In the genomic region with DNA sequence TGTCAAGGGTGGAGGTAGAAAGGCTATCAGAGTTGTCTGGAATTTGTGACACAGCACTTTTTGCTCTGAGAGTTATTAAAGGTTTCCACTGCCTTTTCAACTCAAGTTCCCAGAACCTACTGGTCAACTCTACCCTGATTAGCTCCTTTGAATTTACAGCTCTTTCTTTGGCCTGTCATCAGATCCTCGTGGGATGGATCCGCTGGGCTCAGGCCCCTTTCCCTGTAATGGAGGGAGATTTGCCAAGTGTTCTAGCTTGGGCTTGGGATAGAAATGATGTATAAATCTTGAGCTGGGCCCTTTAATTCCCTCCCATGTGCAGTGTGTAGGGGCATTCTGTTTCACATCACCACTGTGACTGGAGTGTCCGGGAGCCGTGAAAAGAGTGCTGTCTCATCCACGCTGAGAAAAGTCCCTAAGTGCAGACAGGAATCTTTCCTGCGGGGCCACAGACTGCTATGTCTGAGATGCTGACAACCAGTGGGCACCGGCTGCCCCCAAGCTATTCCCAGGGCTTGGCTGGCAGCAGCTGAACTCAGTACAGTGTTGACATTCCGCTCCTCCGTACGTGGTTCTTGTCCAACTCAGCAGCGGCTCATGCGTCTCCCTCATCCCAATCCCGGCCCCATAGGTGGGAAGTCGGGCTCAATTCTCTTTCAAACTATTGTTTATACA, we compare ENCODE assay signal across 27 cellular contexts. TPM values are rescaled to one million over a fixed set of nuclear protein-coding genes. Genes with fewer than 3 reads are reported as not detected.
DNase-seq lines count a peak whose midpoint lies in the region; ATAC-seq and TF ChIP-seq lines count a peak whose summit lies in the region.
"Had no signal": no experiment of that assay in that cellular context is flagged by ENCODE, and none has a peak within 500 bp of the region (broad histone marks: within the 10 kb centered on the region; RNA-seq: fewer than 3 reads in every experiment).

No MANE protein-coding gene starts in this region.

- no peak for TF ChIP-seq EP300 in upper lobe of left lung (IDR thresholded peaks at IDR 0.05)

- peak overlapping the region; percentile 76 for H3K27ac ChIP-seq in cardiac muscle cell
- peak overlapping the region; percentile 18 for H3K27ac ChIP-seq in mesodermal cell (ENCODE audit: low read depth, low read length, severe bottlenecking)
- no peak overlapping the region for H3K27ac ChIP-seq in upper lobe of left lung
- H3K27ac ChIP-seq: body of pancreas, esophagus squamous epithelium, gastroesophageal sphincter, SJCRH30, skin epidermis had no signal

- POLR2A ChIA-PET in WTC11 (lab: Charles Lee): no interaction called here

- peaks cover 6% of the 10 kb centered on the region; the same call in 1 of the 2 replicates for H3K9me3 Mint-ChIP-seq in WTC11

- H3K9me3 ChIP-seq in cardiac muscle cell (ENCODE audit: low read depth): no peaks in the 10 kb centered on the region
- H3K9me3 ChIP-seq in mesodermal cell (ENCODE audit: control insufficient read depth, low read length): no peaks in the 10 kb centered on the region
- H3K9me3 ChIP-seq in upper lobe of left lung: no peaks in the 10 kb centered on the region
- H3K9me3 ChIP-seq: body of pancreas, esophagus squamous epithelium, gastroesophageal sphincter, SJCRH30 had no signal

- intact Hi-C loops in Right ventricle myocardium inferior (cut with DNase I): no loop called here

- CTCF ChIA-PET in WTC11 (lab: Charles Lee): interaction anchor here (0.7 to 1.3 kb wide), 2 partner anchors 47 to 203 kb away, joined by 3 read pairs; a partner anchor contains a TSS

- peaks cover 23% of the 10 kb centered on the region for H3K4me1 Mint-ChIP-seq in WTC11
- H3K4me1 Mint-ChIP-seq: activated CD4-positive, alpha-beta T cell treated with anti-CD3 and anti-CD28 coated beads, Interleukin-2, amount 10 ng/mL, durations not matched to agents 7 days and 5 days; stimulated activated memory B cell treated with anti-CD40 and anti-IgM and Interleukin-4, amounts not matched to agents 10 μg/mL and 1 μg/mL and 100 μg/mL, for 72 hours; T-helper 17 cell had no signal

- H3K27me3 ChIP-seq in cardiac muscle cell (no peaks in the 10 kb centered on the region), upper lobe of left lung (no peaks in the 10 kb centered on the region)
- H3K27me3 ChIP-seq: body of pancreas, esophagus squamous epithelium, SJCRH30 had no signal

- H3K36me3 ChIP-seq in cardiac muscle cell: no peaks in the 10 kb centered on the region
- H3K36me3 ChIP-seq in mesodermal cell (ENCODE audit: control insufficient read depth, insufficient read depth, low read length): no peaks in the 10 kb centered on the region
- no peaks in the 10 kb centered on the region for H3K36me3 ChIP-seq in upper lobe of left lung
- H3K36me3 ChIP-seq: esophagus squamous epithelium, gastroesophageal sphincter, SJCRH30 had no signal

- 90% methylated on average over 12 of the region's 14 CpGs for WGBS in mesodermal cell (ENCODE audit: insufficient coverage in 2 of 2), 2 experiments
- 37 to 43% methylated on average over 14 of the region's 14 CpGs for WGBS in upper lobe of left lung, 2 donors

- H3K4me3 ChIP-seq in cardiac muscle cell (no peak overlapping the region), mesodermal cell (ENCODE audit: extremely low read depth, insufficient read depth, low read length, poor library complexity, severe bottlenecking) (no peak overlapping the region), upper lobe of left lung (peak overlapping the region in 3 of 4 donors; percentile 8 to 19 (median 19))
- H3K4me3 ChIP-seq: body of pancreas, gastroesophageal sphincter, SJCRH30 had no signal

- no peak for TF ChIP-seq POLR2A in upper lobe of left lung (IDR thresholded peaks at IDR 0.05)

- ATAC-seq in Right ventricle myocardium inferior (no peak), WTC11 (peak; percentile 61), upper lobe of left lung (ENCODE audit: low FRiP score in 2 of 2) (peak in 1 of 2 donors; percentile 16)
- ATAC-seq: body of pancreas; effector memory CD8-positive, alpha-beta T cell; gastroesophageal sphincter; Panc1; stimulated activated memory B cell treated with anti-CD40 and anti-IgM and Interleukin-4, amounts not matched to agents 10 μg/mL and 1 μg/mL and 100 μg/mL, for 72 hours; T-helper 17 cell had no signal

- DNase-seq in cardiac muscle cell (ENCODE audit: low read depth in 1 of 2, low spot score in 1 of 2) (peak; percentile 3 to 61), Right ventricle myocardium inferior (ENCODE audit: missing footprints) (no peak), WTC11 (ENCODE audit: low spot score) (no peak), upper lobe of left lung (no peak), NCI-H1417 treated with DMSO at 0.1 percent for 48 hours (lab: John Stamatoyannopoulos, UW) (no peak), HUDEP-2 (lab: John Stamatoyannopoulos, UW; ENCODE audit: unreplicated experiment in 76 of 76) (no peak)
- DNase-seq in activated CD8-positive, alpha-beta memory T cell treated with anti-CD3 and anti-CD28 coated beads for 24 hours: no peak
- DNase-seq: activated CD4-positive, alpha-beta T cell treated with anti-CD3 and anti-CD28 coated beads, Interleukin-2, amount 10 ng/mL, durations not matched to agents 7 days and 5 days; activated effector memory CD4-positive, alpha-beta T cell treated with anti-CD3 and anti-CD28 coated beads, Interleukin-2, amount 50 U/mL, for 16 hours; DMS79 treated with DMSO at 0.1 percent for 48 hours; effector memory CD8-positive, alpha-beta T cell; esophagus squamous epithelium; kidney glomerular epithelial cell; NCI-H1092; NCI-H1930; NCI-H446; SJCRH30; T-helper 17 cell had no signal

- no peaks in the 10 kb centered on the region; the same call in 1 of the 2 replicates for H3K27me3 Mint-ChIP-seq in WTC11 (ENCODE audit: low read depth)
- H3K27me3 Mint-ChIP-seq: activated CD4-positive, alpha-beta T cell treated with anti-CD3 and anti-CD28 coated beads, Interleukin-2, amount 10 ng/mL, durations not matched to agents 7 days and 5 days; effector memory CD8-positive, alpha-beta T cell; stimulated activated memory B cell treated with anti-CD40 and anti-IgM and Interleukin-4, amounts not matched to agents 10 μg/mL and 1 μg/mL and 100 μg/mL, for 72 hours; T-helper 17 cell had no signal

- H3K27ac Mint-ChIP-seq in WTC11: no peak overlapping the region
- H3K27ac Mint-ChIP-seq: activated CD4-positive, alpha-beta T cell treated with anti-CD3 and anti-CD28 coated beads, Interleukin-2, amount 10 ng/mL, durations not matched to agents 7 days and 5 days; effector memory CD8-positive, alpha-beta T cell; progenitor cell of endocrine pancreas; stimulated activated memory B cell treated with anti-CD40 and anti-IgM and Interleukin-4, amounts not matched to agents 10 μg/mL and 1 μg/mL and 100 μg/mL, for 72 hours; T-helper 17 cell had no signal

- TF ChIP-seq CTCF in cardiac muscle cell (IDR thresholded peaks at IDR 0.05; ENCODE audit: low read depth, low read length) (no peak), WTC11 (IDR thresholded peaks at IDR 0.05) (no peak), upper lobe of left lung (IDR thresholded peaks at IDR 0.05) (no peak)

- H3K4me3 Mint-ChIP-seq in WTC11: no peak overlapping the region
- H3K4me3 Mint-ChIP-seq: activated CD4-positive, alpha-beta T cell treated with anti-CD3 and anti-CD28 coated beads, Interleukin-2, amount 10 ng/mL, durations not matched to agents 7 days and 5 days; effector memory CD8-positive, alpha-beta T cell; neural crest cell; stimulated activated memory B cell treated with anti-CD40 and anti-IgM and Interleukin-4, amounts not matched to agents 10 μg/mL and 1 μg/mL and 100 μg/mL, for 72 hours; T-helper 17 cell had no signal

- H3K4me1 ChIP-seq in cardiac muscle cell (ENCODE audit: low read depth) (peaks cover 3% of the 10 kb centered on the region), mesodermal cell (ENCODE audit: control insufficient read depth, insufficient read depth, low read length, poor library complexity, severe bottlenecking) (peaks cover 3% of the 10 kb centered on the region), upper lobe of left lung (peaks cover 0 to 6% (median 0%) of the 10 kb centered on the region in 4 donors)
- H3K4me1 ChIP-seq: body of pancreas, gastroesophageal sphincter, SJCRH30 had no signal

- no peaks in the 10 kb centered on the region for H3K36me3 Mint-ChIP-seq in WTC11
- H3K36me3 Mint-ChIP-seq: stimulated activated memory B cell treated with anti-CD40 and anti-IgM and Interleukin-4, amounts not matched to agents 10 μg/mL and 1 μg/mL and 100 μg/mL, for 72 hours had no signal

TF ChIP-seq in WTC11, 78 proteins besides CTCF, POLR2A, EP300 and RAD21 (continues in another document):
- no peak for TF ChIP-seq ZNF396 (CRISPR knock-in tag; IDR thresholded peaks at IDR 0.05; ENCODE audit: borderline replicate concordance)
- TF ChIP-seq, protein P1, sequence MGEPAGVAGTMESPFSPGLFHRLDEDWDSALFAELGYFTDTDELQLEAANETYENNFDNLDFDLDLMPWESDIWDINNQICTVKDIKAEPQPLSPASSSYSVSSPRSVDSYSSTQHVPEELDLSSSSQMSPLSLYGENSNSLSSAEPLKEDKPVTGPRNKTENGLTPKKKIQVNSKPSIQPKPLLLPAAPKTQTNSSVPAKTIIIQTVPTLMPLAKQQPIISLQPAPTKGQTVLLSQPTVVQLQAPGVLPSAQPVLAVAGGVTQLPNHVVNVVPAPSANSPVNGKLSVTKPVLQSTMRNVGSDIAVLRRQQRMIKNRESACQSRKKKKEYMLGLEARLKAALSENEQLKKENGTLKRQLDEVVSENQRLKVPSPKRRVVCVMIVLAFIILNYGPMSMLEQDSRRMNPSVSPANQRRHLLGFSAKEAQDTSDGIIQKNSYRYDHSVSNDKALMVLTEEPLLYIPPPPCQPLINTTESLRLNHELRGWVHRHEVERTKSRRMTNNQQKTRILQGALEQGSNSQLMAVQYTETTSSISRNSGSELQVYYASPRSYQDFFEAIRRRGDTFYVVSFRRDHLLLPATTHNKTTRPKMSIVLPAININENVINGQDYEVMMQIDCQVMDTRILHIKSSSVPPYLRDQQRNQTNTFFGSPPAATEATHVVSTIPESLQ (CRISPR knock-in tag; IDR thresholded peaks at IDR 0.05): no peak
- TF ChIP-seq ZNF263 (CRISPR knock-in tag; IDR thresholded peaks at IDR 0.05; ENCODE audit: low read depth): no peak
- TF ChIP-seq, protein P2, sequence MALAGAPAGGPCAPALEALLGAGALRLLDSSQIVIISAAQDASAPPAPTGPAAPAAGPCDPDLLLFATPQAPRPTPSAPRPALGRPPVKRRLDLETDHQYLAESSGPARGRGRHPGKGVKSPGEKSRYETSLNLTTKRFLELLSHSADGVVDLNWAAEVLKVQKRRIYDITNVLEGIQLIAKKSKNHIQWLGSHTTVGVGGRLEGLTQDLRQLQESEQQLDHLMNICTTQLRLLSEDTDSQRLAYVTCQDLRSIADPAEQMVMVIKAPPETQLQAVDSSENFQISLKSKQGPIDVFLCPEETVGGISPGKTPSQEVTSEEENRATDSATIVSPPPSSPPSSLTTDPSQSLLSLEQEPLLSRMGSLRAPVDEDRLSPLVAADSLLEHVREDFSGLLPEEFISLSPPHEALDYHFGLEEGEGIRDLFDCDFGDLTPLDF (CRISPR knock-in tag; IDR thresholded peaks at IDR 0.05): no peak
- TF ChIP-seq FOXK1 (CRISPR knock-in tag; IDR thresholded peaks at IDR 0.05): no peak

RNA-seq across cellular contexts. Expression of a gene that starts 46.9 kb away (rescaled TPM):
- total RNA-seq in cardiac muscle cell (19.3 and 23.7 TPM in 2 replicates), Right ventricle myocardium inferior (1.1 TPM), WTC11 (2021) (10.5 to 14.8 TPM (median 10.7 TPM) in 3 replicates), upper lobe of left lung (10 to 100 TPM in 5 of 6 donors, 1 to 10 TPM in 1; 4.1 to 18.9 (median 11.3) TPM)
- 13.6 and 19.5 TPM in 2 replicates for polyA plus RNA-seq in cardiac muscle cell
- 44.4 TPM for polyA plus RNA-seq in mesodermal cell (2013, experiment 1 of 2)
- 56.6 TPM for polyA plus RNA-seq in mesodermal cell (2013, experiment 2 of 2)
- total RNA-seq: activated CD4-positive, alpha-beta T cell treated with anti-CD3 and anti-CD28 coated beads, Interleukin-2, amount 10 ng/mL, durations not matched to agents 7 days and 5 days; mononuclear cell; T-helper 17 cell had no signal

Comparison
In these comparisons a context has a peak if more than half of its experiments do, and no peak if none do; other contexts are left out.
1. DNase-seq: peak in cardiac muscle cell (2 of 2); none in Right ventricle myocardium inferior (single experiment), WTC11 (single experiment), upper lobe of left lung (0 of 2), NCI-H1417 treated with DMSO at 0.1 percent for 48 hours (single experiment), HUDEP-2 (0 of 76) and activated CD8-positive, alpha-beta memory T cell treated with anti-CD3 and anti-CD28 coated beads for 24 hours (single experiment).
2. H3K27ac ChIP-seq: peak in cardiac muscle cell (single experiment) and mesodermal cell (single experiment); none in upper lobe of left lung (0 of 4).
3. H3K4me3 ChIP-seq: peak in upper lobe of left lung (3 of 4); none in cardiac muscle cell (single experiment) and mesodermal cell (single experiment).